Comparison of ENCODE assay signal across 8 cellular contexts in genomic region chr17:1829579-1830257, GRCh38.
DNase-seq lines count a peak whose midpoint lies in the region; ATAC-seq and TF ChIP-seq lines count a peak whose summit lies in the region.

Gene RPA1 (plus strand): TSS chr17:1830005. CDS start chr17:1830094, 89 bp downstream.
Gene SMYD4 (minus strand): TSS chr17:1829902. CDS start chr17:1827994, 1,908 bp downstream.

- H3K27me3 ChIP-seq in DND-41 (ENCODE audit: insufficient read depth, low read length, poor library complexity) (no peaks in the 10 kb centered on the region), RWPE2 (ENCODE audit: insufficient read depth, poor library complexity, severe bottlenecking) (no peaks in the 10 kb centered on the region)

- H3K9me3 Mint-ChIP-seq in nephron progenitor cell, result no peaks in the 10 kb centered on the region

- H4K20me1 ChIP-seq in DND-41 (ENCODE audit: insufficient read depth, low read length), result peaks cover 13% of the 10 kb centered on the region; the same call in 1 of the 2 replicates

- H3K27me3 Mint-ChIP-seq in nephron progenitor cell (ENCODE audit: low read depth, poor library complexity), result peaks cover 2% of the 10 kb centered on the region

- peak within 1 kb of the TSS; percentile 96 for H2AFZ ChIP-seq in DND-41 (ENCODE audit: low read depth, low read length)

- H3K4me1 Mint-ChIP-seq in nephron progenitor cell, result peaks cover 44% of the 10 kb centered on the region

- H3K9me3 ChIP-seq in DND-41 (ENCODE audit: insufficient read depth, low read length, severe bottlenecking), result no peaks in the 10 kb centered on the region
- no peaks in the 10 kb centered on the region for H3K9me3 ChIP-seq in RWPE2 (ENCODE audit: severe bottlenecking)

- peak; percentile 98 for ATAC-seq in DND-41 (ENCODE audit: insufficient read depth, low read depth)
- ATAC-seq in GM21723 (IDR thresholded peaks at IDR 0.05; ENCODE audit: unreplicated experiment), result peak; percentile 77
- peak; percentile 99 for ATAC-seq in RWPE2 (ENCODE audit: low read depth)
- ATAC-seq in stimulated activated naive CD8-positive, alpha-beta T cell treated with anti-CD3 and anti-CD28 coated beads, Interleukin-15, Interleukin-2, amounts not matched to agents 100 U/mL and 50 U/mL, for 24 hours, result peak; percentile 99

- in situ Hi-C loops in KBM-7 (cut with MboI; ENCODE audit: low pct_unique_long_range_greater_than_20kb, low sequenced_read_pairs), result no loop called here

- H3K27ac Mint-ChIP-seq in nephron progenitor cell, result peak within 1 kb of the TSS; percentile 75

- H3K36me3 Mint-ChIP-seq in nephron progenitor cell (ENCODE audit: low read depth), result peaks cover 41% of the 10 kb centered on the region

- peak within 1 kb of the TSS; percentile 95 for H3K4me3 Mint-ChIP-seq in nephron progenitor cell

- peaks cover 56% of the 10 kb centered on the region for H3K4me1 ChIP-seq in DND-41 (ENCODE audit: insufficient read depth, low read length)
- peaks cover 9% of the 10 kb centered on the region for H3K4me1 ChIP-seq in RWPE2 (ENCODE audit: insufficient read depth, poor library complexity, severe bottlenecking)

- TF ChIP-seq CTCF in DND-41 (IDR thresholded peaks at IDR 0.05; ENCODE audit: borderline replicate concordance, extremely low read depth, low read length, poor library complexity, severe bottlenecking), result no peak
- TF ChIP-seq CTCF in RWPE2 (IDR thresholded peaks at IDR 0.05; ENCODE audit: poor library complexity, severe bottlenecking), result no peak
- no peak for TF ChIP-seq CTCF in nephron progenitor cell (IDR thresholded peaks at IDR 0.05)

- H3K79me2 ChIP-seq in DND-41 (ENCODE audit: insufficient read depth, low read length), result peaks cover 82% of the 10 kb centered on the region

- H3K27ac ChIP-seq in DND-41 (ENCODE audit: low read length) (peak within 1 kb of the TSS; percentile 90), RWPE2 (ENCODE audit: poor library complexity, severe bottlenecking) (peak within 1 kb of the TSS; percentile 42)

- H3K4me3 ChIP-seq in DND-41 (ENCODE audit: low read depth in 1 of 2, low read length in 2 of 2) (peak within 1 kb of the TSS; percentile 66 to 88), RWPE2 (ENCODE audit: severe bottlenecking) (peak within 1 kb of the TSS; percentile 55)

- H3K9ac ChIP-seq in DND-41 (ENCODE audit: low read depth, low read length), result peak within 1 kb of the TSS; percentile 77

- peaks cover 44% of the 10 kb centered on the region for H3K36me3 ChIP-seq in DND-41 (ENCODE audit: insufficient read depth, low read length)
- peaks cover 61% of the 10 kb centered on the region for H3K36me3 ChIP-seq in RWPE2 (ENCODE audit: low read depth)

- peak; percentile 91 for DNase-seq in DND-41
- peak; percentile 93 for DNase-seq in KBM-7
- peak; percentile 85 for DNase-seq in RWPE2 (ENCODE audit: low spot score)
- peak; percentile 85 for DNase-seq in activated T-helper 9 cell treated with anti-CD3 and anti-CD28 coated beads, Interleukin-2, amount 50 U/mL, for 16 hours (ENCODE audit: low read depth)
- peak; percentile 45 for DNase-seq in fibroblast of the conjunctiva (ENCODE audit: low read depth)
- DNase-seq in nephron progenitor cell, result peak; percentile 89
- DNase-seq in stimulated activated naive CD8-positive, alpha-beta T cell treated with anti-CD3 and anti-CD28 coated beads, Interleukin-15, Interleukin-2, amounts not matched to agents 100 U/mL and 50 U/mL, for 24 hours, result peak; percentile 92

- peak within 1 kb of the TSS; percentile 81 for H3K4me2 ChIP-seq in DND-41 (ENCODE audit: insufficient read depth, low read length)

Comparison
In these comparisons a context has a peak if more than half of its experiments do, and no peak if none do; other contexts are left out.
1. Peak in every context shown above with its lines: DNase-seq, ATAC-seq, H3K4me3 ChIP-seq and H3K27ac ChIP-seq.